ENCODE assay signal across 1 cellular context in the genomic region with DNA sequence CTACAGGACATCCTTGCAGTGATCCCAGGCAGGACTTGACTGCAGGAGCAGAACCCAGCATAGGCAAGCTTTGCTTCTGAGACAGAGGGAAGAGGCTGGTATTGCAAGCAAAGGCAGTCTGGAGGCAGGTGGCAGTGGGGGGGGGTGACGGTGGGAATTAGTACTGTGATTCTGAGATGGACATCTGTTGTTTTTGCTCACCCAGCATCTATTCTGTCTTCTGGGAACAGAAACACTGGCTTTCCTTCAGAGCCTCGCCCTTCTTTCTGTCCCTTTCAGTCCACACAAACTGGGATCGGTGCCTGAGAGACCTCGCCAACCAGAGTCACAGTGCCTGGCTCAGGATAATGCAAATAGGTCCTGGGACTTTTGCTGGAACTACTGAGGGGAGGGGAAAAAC.
TF ChIP-seq lines count a peak whose summit lies in the region.

No MANE protein-coding gene starts in this region.

TF ChIP-seq in SK-N-SH, 30 proteins besides CTCF, POLR2A, EP300 and RAD21 (continued from another document):
- TF ChIP-seq, protein P1, sequence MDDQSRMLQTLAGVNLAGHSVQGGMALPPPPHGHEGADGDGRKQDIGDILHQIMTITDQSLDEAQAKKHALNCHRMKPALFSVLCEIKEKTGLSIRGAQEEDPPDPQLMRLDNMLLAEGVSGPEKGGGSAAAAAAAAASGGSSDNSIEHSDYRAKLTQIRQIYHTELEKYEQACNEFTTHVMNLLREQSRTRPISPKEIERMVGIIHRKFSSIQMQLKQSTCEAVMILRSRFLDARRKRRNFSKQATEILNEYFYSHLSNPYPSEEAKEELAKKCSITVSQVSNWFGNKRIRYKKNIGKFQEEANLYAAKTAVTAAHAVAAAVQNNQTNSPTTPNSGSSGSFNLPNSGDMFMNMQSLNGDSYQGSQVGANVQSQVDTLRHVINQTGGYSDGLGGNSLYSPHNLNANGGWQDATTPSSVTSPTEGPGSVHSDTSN (IDR thresholded peaks at IDR 0.05) = no peak
- TF ChIP-seq CHD2 (IDR thresholded peaks at IDR 0.05; ENCODE audit: low read length, partially characterized antibody) = no peak
- TF ChIP-seq RFX5 (IDR thresholded peaks at IDR 0.05; ENCODE audit: low read length) = no peak
- TF ChIP-seq SMC3 (IDR thresholded peaks at IDR 0.05; ENCODE audit: low read depth, low read length) = no peak
- TF ChIP-seq TEAD4 (IDR thresholded peaks at IDR 0.05; ENCODE audit: borderline replicate concordance, insufficient read depth) = no peak
- TF ChIP-seq RXRA (IDR thresholded peaks at IDR 0.05; ENCODE audit: borderline replicate concordance, low read depth) = no peak
- no peak for TF ChIP-seq FOSL2 (IDR thresholded peaks at IDR 0.05; ENCODE audit: borderline replicate concordance, low read depth)
- TF ChIP-seq, protein P2, sequence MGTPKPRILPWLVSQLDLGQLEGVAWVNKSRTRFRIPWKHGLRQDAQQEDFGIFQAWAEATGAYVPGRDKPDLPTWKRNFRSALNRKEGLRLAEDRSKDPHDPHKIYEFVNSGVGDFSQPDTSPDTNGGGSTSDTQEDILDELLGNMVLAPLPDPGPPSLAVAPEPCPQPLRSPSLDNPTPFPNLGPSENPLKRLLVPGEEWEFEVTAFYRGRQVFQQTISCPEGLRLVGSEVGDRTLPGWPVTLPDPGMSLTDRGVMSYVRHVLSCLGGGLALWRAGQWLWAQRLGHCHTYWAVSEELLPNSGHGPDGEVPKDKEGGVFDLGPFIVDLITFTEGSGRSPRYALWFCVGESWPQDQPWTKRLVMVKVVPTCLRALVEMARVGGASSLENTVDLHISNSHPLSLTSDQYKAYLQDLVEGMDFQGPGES (IDR thresholded peaks at IDR 0.05; ENCODE audit: low read depth, low read length) = no peak
- TF ChIP-seq FOXM1 (IDR thresholded peaks at IDR 0.05; ENCODE audit: low read depth) = no peak
- TF ChIP-seq, protein P3, sequence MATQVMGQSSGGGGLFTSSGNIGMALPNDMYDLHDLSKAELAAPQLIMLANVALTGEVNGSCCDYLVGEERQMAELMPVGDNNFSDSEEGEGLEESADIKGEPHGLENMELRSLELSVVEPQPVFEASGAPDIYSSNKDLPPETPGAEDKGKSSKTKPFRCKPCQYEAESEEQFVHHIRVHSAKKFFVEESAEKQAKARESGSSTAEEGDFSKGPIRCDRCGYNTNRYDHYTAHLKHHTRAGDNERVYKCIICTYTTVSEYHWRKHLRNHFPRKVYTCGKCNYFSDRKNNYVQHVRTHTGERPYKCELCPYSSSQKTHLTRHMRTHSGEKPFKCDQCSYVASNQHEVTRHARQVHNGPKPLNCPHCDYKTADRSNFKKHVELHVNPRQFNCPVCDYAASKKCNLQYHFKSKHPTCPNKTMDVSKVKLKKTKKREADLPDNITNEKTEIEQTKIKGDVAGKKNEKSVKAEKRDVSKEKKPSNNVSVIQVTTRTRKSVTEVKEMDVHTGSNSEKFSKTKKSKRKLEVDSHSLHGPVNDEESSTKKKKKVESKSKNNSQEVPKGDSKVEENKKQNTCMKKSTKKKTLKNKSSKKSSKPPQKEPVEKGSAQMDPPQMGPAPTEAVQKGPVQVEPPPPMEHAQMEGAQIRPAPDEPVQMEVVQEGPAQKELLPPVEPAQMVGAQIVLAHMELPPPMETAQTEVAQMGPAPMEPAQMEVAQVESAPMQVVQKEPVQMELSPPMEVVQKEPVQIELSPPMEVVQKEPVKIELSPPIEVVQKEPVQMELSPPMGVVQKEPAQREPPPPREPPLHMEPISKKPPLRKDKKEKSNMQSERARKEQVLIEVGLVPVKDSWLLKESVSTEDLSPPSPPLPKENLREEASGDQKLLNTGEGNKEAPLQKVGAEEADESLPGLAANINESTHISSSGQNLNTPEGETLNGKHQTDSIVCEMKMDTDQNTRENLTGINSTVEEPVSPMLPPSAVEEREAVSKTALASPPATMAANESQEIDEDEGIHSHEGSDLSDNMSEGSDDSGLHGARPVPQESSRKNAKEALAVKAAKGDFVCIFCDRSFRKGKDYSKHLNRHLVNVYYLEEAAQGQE (IDR thresholded peaks at IDR 0.05; ENCODE audit: low read depth, low read length) = no peak
TF ChIP-seq in SK-N-SH: peak in this region for 0.
